ENCODE assay signal across 24 cellular contexts in the genomic region with DNA sequence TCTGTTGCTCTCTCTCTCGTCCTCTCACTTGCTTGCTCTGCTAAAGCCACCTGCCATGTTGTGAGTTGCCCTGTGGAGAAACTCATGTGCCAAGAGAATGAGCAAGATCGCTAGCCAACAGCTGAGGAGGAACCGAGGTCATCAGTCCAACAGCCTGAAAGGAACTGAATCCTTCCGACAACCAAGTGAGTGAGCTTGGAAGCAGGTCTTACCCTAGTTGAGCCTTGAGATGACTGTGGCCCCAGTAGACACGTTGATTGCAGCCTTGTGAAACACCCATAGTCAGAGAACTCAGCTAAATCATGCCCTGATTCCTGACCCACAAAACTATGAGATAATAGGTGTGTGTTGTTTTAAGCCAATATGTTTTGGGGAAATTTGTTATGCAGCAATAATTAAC.
"Had no signal": no experiment of that assay in that cellular context is flagged by ENCODE, and none has a peak within 500 bp of the region (broad histone marks: within the 10 kb centered on the region; RNA-seq: fewer than 3 reads in every experiment).

No MANE protein-coding gene starts in this region.

- DNase-seq: activated CD4-positive, alpha-beta T cell treated with anti-CD3 and anti-CD28 coated beads for 48 hours; activated CD4-positive, alpha-beta T cell treated with anti-CD3 and anti-CD28 coated beads, Interleukin-2, amount 50 U/mL, for 48 hours; activated CD4-positive, CD25-positive, alpha-beta regulatory T cell treated with anti-CD3 and anti-CD28 coated beads, Interleukin-2, amount 50 U/mL, for 72 hours; activated CD8-positive, alpha-beta memory T cell treated with anti-CD3 and anti-CD28 coated beads, Interleukin-2, amount 10 ng/mL, durations not matched to agents 7 days and 5 days; activated effector memory CD4-positive, alpha-beta T cell treated with Interleukin-2 at 50 U/mL for 16 hours; activated naive CD4-positive, alpha-beta T cell; activated T-cell treated with anti-CD3 and anti-CD28 coated beads, Interleukin-2, amount 50 U/mL, for 24 hours; aorta; caudate nucleus; Karpas-422; MM.1S; NCI-H1092 treated with DMSO at 0.1 percent for 48 hours; NCI-H1417 treated with DMSO at 0.1 percent for 48 hours; NCI-H1694; NCI-H2029; NCI-H446; NCI-H524 treated with DMSO at 0.1 percent for 48 hours; NCI-H748 treated with DMSO at 0.1 percent for 48 hours; RPMI8226; SHP77 had no signal

- H3K36me3 ChIP-seq: breast epithelium, SJSA1 had no signal

- H3K27me3 ChIP-seq: breast epithelium, SJSA1 had no signal

- H3K27ac ChIP-seq: breast epithelium, SJSA1 had no signal

- ATAC-seq: activated CD8-positive, alpha-beta memory T cell treated with anti-CD3 and anti-CD28 coated beads, Interleukin-2, amount 10 ng/mL, durations not matched to agents 7 days and 5 days; K562; WTC11 had no signal

- FAIRE-seq: K562 had no signal

- H3K4me3 ChIP-seq: breast epithelium, K562, SJSA1 had no signal

- H3K4me1 ChIP-seq: breast epithelium, SJSA1 had no signal
